ENCODE assay signal across 8 cellular contexts in the genomic region with DNA sequence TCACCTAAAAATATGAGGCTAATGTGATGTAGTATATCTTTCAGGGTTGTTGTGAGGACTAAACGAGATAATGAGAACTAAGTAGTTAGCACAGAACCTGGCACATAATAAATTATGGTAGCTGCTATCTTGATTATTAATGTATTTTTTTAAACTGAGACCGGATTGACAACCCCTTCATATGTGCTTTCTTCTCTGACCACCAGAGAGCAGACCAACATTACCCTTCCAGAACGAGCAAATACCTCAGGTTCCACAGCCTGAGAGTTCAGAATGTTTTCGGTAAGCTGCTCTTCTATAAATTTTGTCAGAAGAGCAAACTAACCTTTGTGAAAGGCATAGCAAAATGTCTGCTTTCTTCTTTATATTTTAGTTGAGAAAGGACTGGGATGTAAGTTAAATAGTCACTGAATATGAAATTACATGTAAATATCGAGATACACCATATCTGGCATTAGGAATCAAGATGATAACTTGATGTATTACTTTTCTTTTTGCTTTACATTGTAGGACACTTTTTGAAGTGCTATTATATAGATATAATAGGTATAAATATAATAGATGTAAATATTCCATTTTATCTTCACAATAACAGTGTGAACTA. TPM values are rescaled to one million over a fixed set of nuclear protein-coding genes. Genes with fewer than 3 reads are reported as not detected.
DNase-seq lines count a peak whose midpoint lies in the region; ATAC-seq and TF ChIP-seq lines count a peak whose summit lies in the region.

No MANE protein-coding gene starts in this region.

- H4K20me1 ChIP-seq in Loucy (ENCODE audit: insufficient read depth, low read length, poor library complexity, severe bottlenecking), result no peaks in the 10 kb centered on the region

- ATAC-seq in WTC11 (peak; percentile 82), HG02840 (IDR thresholded peaks at IDR 0.05; ENCODE audit: low FRiP score, unreplicated experiment) (no peak)

- POLR2A ChIA-PET in WTC11 (lab: Charles Lee), result no interaction called here

- no peaks in the 10 kb centered on the region for H3K36me3 ChIP-seq in Loucy (ENCODE audit: insufficient read depth, low read length)

- peak; percentile 61 for TF ChIP-seq CTCF in GM12865 (IDR thresholded peaks at IDR 0.05; ENCODE audit: insufficient read depth, low read depth, low read length, missing control alignments)
- TF ChIP-seq CTCF in Loucy (conservative IDR thresholded peaks at IDR 0.05; ENCODE audit: low read length), result peak; percentile 79
- peak; percentile 37 for TF ChIP-seq CTCF in WTC11 (IDR thresholded peaks at IDR 0.05)
- peak; percentile 66 for TF ChIP-seq CTCF in fibroblast of the aortic adventitia (IDR thresholded peaks at IDR 0.05; ENCODE audit: insufficient read depth, low read length)

- no peak overlapping the region for H3K27ac Mint-ChIP-seq in WTC11

- H3K36me3 Mint-ChIP-seq in WTC11, result no peaks in the 10 kb centered on the region

- H3K79me2 ChIP-seq in Loucy (ENCODE audit: insufficient read depth, low read length), result no peaks in the 10 kb centered on the region

- H3K4me1 ChIP-seq in Loucy (ENCODE audit: insufficient read depth, low read length, poor library complexity, severe bottlenecking), result no peaks in the 10 kb centered on the region

- peaks cover 3% of the 10 kb centered on the region for H3K27me3 Mint-ChIP-seq in WTC11 (ENCODE audit: low read depth)

- H3K9ac ChIP-seq in Loucy (ENCODE audit: low read depth, low read length, poor library complexity, severe bottlenecking), result no peak overlapping the region

- H3K9me2 ChIP-seq in Loucy (replicated peaks; ENCODE audit: low read depth, low read length), result no peaks in the 10 kb centered on the region

- no peaks in the 10 kb centered on the region for H3K4me1 Mint-ChIP-seq in WTC11

- no peak overlapping the region for H3K4me2 ChIP-seq in Loucy (ENCODE audit: low read depth, low read length, poor library complexity, severe bottlenecking)

- no peaks in the 10 kb centered on the region for H3K27me3 ChIP-seq in Loucy (ENCODE audit: insufficient read depth, low read length, poor library complexity, severe bottlenecking)

- no peak overlapping the region for H2AFZ ChIP-seq in Loucy (ENCODE audit: low read length)

- no peaks in the 10 kb centered on the region for H3K9me3 ChIP-seq in Loucy (ENCODE audit: insufficient read depth, low read depth, low read length)

- H3F3A ChIP-seq in Loucy (ENCODE audit: low read depth), result no peaks in the 10 kb centered on the region

- H3K9me3 Mint-ChIP-seq in WTC11, result no peaks in the 10 kb centered on the region

- no peak overlapping the region for H3K4me3 Mint-ChIP-seq in WTC11

- no peak overlapping the region for H3K4me3 ChIP-seq in GM12865 (ENCODE audit: low read depth, low read length)
- H3K4me3 ChIP-seq in Loucy (ENCODE audit: low read length, poor library complexity, severe bottlenecking), result no peak overlapping the region
- H3K4me3 ChIP-seq in fibroblast of the aortic adventitia (ENCODE audit: low read depth, low read length), result no peak overlapping the region

- CTCF ChIA-PET in WTC11 (lab: Charles Lee), result interaction anchor here (0.5 to 3.2 kb wide), 16 partner anchors 10 to 353 kb away, joined by 3 to 18 read pairs (median 6); partner anchors contain the start of genes AGBL3 and BPGM

- peak; percentile 40 for DNase-seq in CD1c-positive myeloid dendritic cell (ENCODE audit: extremely low spot score)
- DNase-seq in GM12865 (ENCODE audit: low read depth), result peak; percentile 69
- DNase-seq in WTC11 (ENCODE audit: low spot score), result no peak
- DNase-seq in fibroblast of the aortic adventitia (ENCODE audit: low read depth), result peak; percentile 73
- DNase-seq in renal cortical epithelial cell (ENCODE audit: low read depth), result peak; percentile 80
- DNase-seq in activated CD4-positive, CD25-positive, alpha-beta regulatory T cell (lab: John Stamatoyannopoulos, UW), result no peak

TF ChIP-seq in WTC11, 78 proteins besides CTCF, POLR2A, EP300 and RAD21:
- TF ChIP-seq SMAD4 (CRISPR knock-in tag; IDR thresholded peaks at IDR 0.05) (no peak), RELA (CRISPR knock-in tag; IDR thresholded peaks at IDR 0.05; ENCODE audit: borderline replicate concordance) (no peak), RORB (CRISPR knock-in tag; IDR thresholded peaks at IDR 0.05) (no peak), USF1 (CRISPR knock-in tag; IDR thresholded peaks at IDR 0.05) (no peak), ZNF396 (CRISPR knock-in tag; IDR thresholded peaks at IDR 0.05; ENCODE audit: borderline replicate concordance) (no peak), MLX (CRISPR knock-in tag; IDR thresholded peaks at IDR 0.05) (no peak), TEAD1 (CRISPR knock-in tag; IDR thresholded peaks at IDR 0.05) (no peak), NR1H2 (CRISPR knock-in tag; IDR thresholded peaks at IDR 0.05) (no peak)
- TF ChIP-seq, protein P1, sequence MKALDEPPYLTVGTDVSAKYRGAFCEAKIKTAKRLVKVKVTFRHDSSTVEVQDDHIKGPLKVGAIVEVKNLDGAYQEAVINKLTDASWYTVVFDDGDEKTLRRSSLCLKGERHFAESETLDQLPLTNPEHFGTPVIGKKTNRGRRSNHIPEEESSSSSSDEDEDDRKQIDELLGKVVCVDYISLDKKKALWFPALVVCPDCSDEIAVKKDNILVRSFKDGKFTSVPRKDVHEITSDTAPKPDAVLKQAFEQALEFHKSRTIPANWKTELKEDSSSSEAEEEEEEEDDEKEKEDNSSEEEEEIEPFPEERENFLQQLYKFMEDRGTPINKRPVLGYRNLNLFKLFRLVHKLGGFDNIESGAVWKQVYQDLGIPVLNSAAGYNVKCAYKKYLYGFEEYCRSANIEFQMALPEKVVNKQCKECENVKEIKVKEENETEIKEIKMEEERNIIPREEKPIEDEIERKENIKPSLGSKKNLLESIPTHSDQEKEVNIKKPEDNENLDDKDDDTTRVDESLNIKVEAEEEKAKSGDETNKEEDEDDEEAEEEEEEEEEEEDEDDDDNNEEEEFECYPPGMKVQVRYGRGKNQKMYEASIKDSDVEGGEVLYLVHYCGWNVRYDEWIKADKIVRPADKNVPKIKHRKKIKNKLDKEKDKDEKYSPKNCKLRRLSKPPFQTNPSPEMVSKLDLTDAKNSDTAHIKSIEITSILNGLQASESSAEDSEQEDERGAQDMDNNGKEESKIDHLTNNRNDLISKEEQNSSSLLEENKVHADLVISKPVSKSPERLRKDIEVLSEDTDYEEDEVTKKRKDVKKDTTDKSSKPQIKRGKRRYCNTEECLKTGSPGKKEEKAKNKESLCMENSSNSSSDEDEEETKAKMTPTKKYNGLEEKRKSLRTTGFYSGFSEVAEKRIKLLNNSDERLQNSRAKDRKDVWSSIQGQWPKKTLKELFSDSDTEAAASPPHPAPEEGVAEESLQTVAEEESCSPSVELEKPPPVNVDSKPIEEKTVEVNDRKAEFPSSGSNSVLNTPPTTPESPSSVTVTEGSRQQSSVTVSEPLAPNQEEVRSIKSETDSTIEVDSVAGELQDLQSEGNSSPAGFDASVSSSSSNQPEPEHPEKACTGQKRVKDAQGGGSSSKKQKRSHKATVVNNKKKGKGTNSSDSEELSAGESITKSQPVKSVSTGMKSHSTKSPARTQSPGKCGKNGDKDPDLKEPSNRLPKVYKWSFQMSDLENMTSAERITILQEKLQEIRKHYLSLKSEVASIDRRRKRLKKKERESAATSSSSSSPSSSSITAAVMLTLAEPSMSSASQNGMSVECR (CRISPR knock-in tag; IDR thresholded peaks at IDR 0.05; ENCODE audit: borderline replicate concordance), result no peak
- TF ChIP-seq, protein P2, sequence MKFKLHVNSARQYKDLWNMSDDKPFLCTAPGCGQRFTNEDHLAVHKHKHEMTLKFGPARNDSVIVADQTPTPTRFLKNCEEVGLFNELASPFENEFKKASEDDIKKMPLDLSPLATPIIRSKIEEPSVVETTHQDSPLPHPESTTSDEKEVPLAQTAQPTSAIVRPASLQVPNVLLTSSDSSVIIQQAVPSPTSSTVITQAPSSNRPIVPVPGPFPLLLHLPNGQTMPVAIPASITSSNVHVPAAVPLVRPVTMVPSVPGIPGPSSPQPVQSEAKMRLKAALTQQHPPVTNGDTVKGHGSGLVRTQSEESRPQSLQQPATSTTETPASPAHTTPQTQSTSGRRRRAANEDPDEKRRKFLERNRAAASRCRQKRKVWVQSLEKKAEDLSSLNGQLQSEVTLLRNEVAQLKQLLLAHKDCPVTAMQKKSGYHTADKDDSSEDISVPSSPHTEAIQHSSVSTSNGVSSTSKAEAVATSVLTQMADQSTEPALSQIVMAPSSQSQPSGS (CRISPR knock-in tag; IDR thresholded peaks at IDR 0.05; ENCODE audit: borderline replicate concordance, low read depth), result no peak

RNA-seq across cellular contexts. Expression of gene BPGM, which starts 13.6 kb away (rescaled TPM):
- total RNA-seq in WTC11 (2021) (12.5 to 15.6 TPM (median 14.6 TPM) in 3 replicates), fibroblast of the aortic adventitia (ENCODE audit: low replicate concordance) (20.0 and 52.4 TPM in 2 replicates), renal cortical epithelial cell (45.8 and 118 TPM in 2 replicates)

Comparison
In these comparisons a context has a peak if more than half of its experiments do, and no peak if none do; other contexts are left out.
1. DNase-seq: peak in CD1c-positive myeloid dendritic cell (single experiment), GM12865 (single experiment), fibroblast of the aortic adventitia (single experiment) and renal cortical epithelial cell (single experiment); none in WTC11 (single experiment) and activated CD4-positive, CD25-positive, alpha-beta regulatory T cell (0 of 4).
2. Peak in every context shown above with its lines, with median percentiles within 50 percentile points of each other: CTCF ChIP-seq.